Comparison of ENCODE assay signal across 21 cellular contexts in genomic region chr4:64465263-64465662, GRCh38. TPM values are rescaled to one million over a fixed set of nuclear protein-coding genes. Genes with fewer than 3 reads are reported as not detected.
A peak's percentile ranks its signal among the peaks of the same experiment; 100 is the strongest.
DNase-seq lines count a peak whose midpoint lies in the region; ATAC-seq and TF ChIP-seq lines count a peak whose summit lies in the region.
"Had no signal": no experiment of that assay in that cellular context is flagged by ENCODE, and none has a peak within 500 bp of the region (broad histone marks: within the 10 kb centered on the region; RNA-seq: fewer than 3 reads in every experiment).

No MANE protein-coding gene starts in this region.

- no peaks in the 10 kb centered on the region for H3K9me3 ChIP-seq in HEK293 (ENCODE audit: control insufficient read depth, insufficient read depth, low read depth, low read length)

- POLR2A ChIA-PET in HEK293 (lab: Yijun Ruan, JAX) = no interaction called here

- H3K4me3 ChIP-seq in HEK293 (ENCODE audit: low read depth, low read length) (no peak overlapping the region), choroid plexus epithelial cell (ENCODE audit: low read depth, low read length) (no peak overlapping the region)

- DNase-seq in NCI-H1092 treated with DMSO at 0.1 percent for 48 hours (lab: John Stamatoyannopoulos, UW) (peak; percentile 35), NCI-H1092 (lab: John Stamatoyannopoulos, UW) (no peak), choroid plexus epithelial cell (ENCODE audit: low read depth) (peak; percentile 21), mesothelial cell of epicardium (ENCODE audit: low spot score in 2 of 2, unreplicated experiment in 2 of 2) (no peak), caudate nucleus (lab: John Stamatoyannopoulos, UW) (no peak)
- DNase-seq in natural killer cell treated with Interleukin-12 subunit alpha and Interleukin-12 subunit beta and Interleukin-15 and Interleukin-18, amount 100 ng/mL, for 72 hours (ENCODE audit: low spot score) = no peak
- DNase-seq: 8988T, DND-41, HFFc6, KG1, NCI-H1436, NCI-H1930, NCI-H748 treated with DMSO at 0.1 percent for 48 hours, PC-3, RPMI8226 had no signal

- H3K4me3 Mint-ChIP-seq in mesothelial cell of epicardium = no peak overlapping the region
- no peak overlapping the region for H3K4me3 Mint-ChIP-seq in natural killer cell treated with Interleukin-12 subunit alpha and Interleukin-12 subunit beta and Interleukin-15 and Interleukin-18, amount 100 ng/mL, for 72 hours
- H3K4me3 Mint-ChIP-seq: CD14-positive monocyte, HFFc6 had no signal

- no peak for TF ChIP-seq CTCF in HEK293 (tag by site-specific recombination; IDR thresholded peaks at IDR 0.05)
- TF ChIP-seq CTCF in choroid plexus epithelial cell (conservative IDR thresholded peaks at IDR 0.05; ENCODE audit: low read depth, low read length) = no peak
- TF ChIP-seq CTCF in mesothelial cell of epicardium (IDR thresholded peaks at IDR 0.05; ENCODE audit: unreplicated experiment) = no peak

- CTCF ChIA-PET in HEK293 (lab: Yijun Ruan, JAX) = no interaction called here

- H3K4me1 ChIP-seq in HEK293 (ENCODE audit: control insufficient read depth, insufficient read depth, low read length) = no peaks in the 10 kb centered on the region; the same call in 1 of the 2 replicates

- H3K27ac Mint-ChIP-seq in mesothelial cell of epicardium = peak overlapping the region; percentile 32
- H3K27ac Mint-ChIP-seq in natural killer cell treated with Interleukin-12 subunit alpha and Interleukin-12 subunit beta and Interleukin-15 and Interleukin-18, amount 100 ng/mL, for 72 hours = no peak overlapping the region
- H3K27ac Mint-ChIP-seq: CD14-positive monocyte, HFFc6 had no signal

- no peaks in the 10 kb centered on the region for H3K36me3 ChIP-seq in HEK293 (ENCODE audit: control insufficient read depth in 2 of 2, insufficient read depth in 1 of 2, low read length in 2 of 2)

- H3K36me3 Mint-ChIP-seq in mesothelial cell of epicardium = no peaks in the 10 kb centered on the region
- peaks cover 4% of the 10 kb centered on the region for H3K36me3 Mint-ChIP-seq in natural killer cell treated with Interleukin-12 subunit alpha and Interleukin-12 subunit beta and Interleukin-15 and Interleukin-18, amount 100 ng/mL, for 72 hours
- H3K36me3 Mint-ChIP-seq: CD14-positive monocyte had no signal

- no peak for ATAC-seq in natural killer cell treated with Interleukin-12 subunit alpha and Interleukin-12 subunit beta and Interleukin-15 and Interleukin-18, amount 100 ng/mL, for 72 hours
- no peak for ATAC-seq in HG03469 (IDR thresholded peaks at IDR 0.05; ENCODE audit: unreplicated experiment)
- ATAC-seq: PC-3 had no signal

- H3K27me3 Mint-ChIP-seq in mesothelial cell of epicardium (ENCODE audit: low read depth) = no peaks in the 10 kb centered on the region
- H3K27me3 Mint-ChIP-seq in natural killer cell treated with Interleukin-12 subunit alpha and Interleukin-12 subunit beta and Interleukin-15 and Interleukin-18, amount 100 ng/mL, for 72 hours = no peaks in the 10 kb centered on the region

- H3K27ac ChIP-seq in HEK293 (ENCODE audit: extremely low read depth, low read depth, low read length) = no peak overlapping the region
- no peak overlapping the region for H3K27ac ChIP-seq in caudate nucleus (ENCODE audit: low read depth, low read length)

- peaks cover 18% of the 10 kb centered on the region for H3K4me1 Mint-ChIP-seq in mesothelial cell of epicardium
- no peaks in the 10 kb centered on the region for H3K4me1 Mint-ChIP-seq in natural killer cell treated with Interleukin-12 subunit alpha and Interleukin-12 subunit beta and Interleukin-15 and Interleukin-18, amount 100 ng/mL, for 72 hours (ENCODE audit: low read depth in 2 of 2)
- H3K4me1 Mint-ChIP-seq: CD14-positive monocyte had no signal

- no peaks in the 10 kb centered on the region for H3K9me3 Mint-ChIP-seq in mesothelial cell of epicardium
- H3K9me3 Mint-ChIP-seq in natural killer cell treated with Interleukin-12 subunit alpha and Interleukin-12 subunit beta and Interleukin-15 and Interleukin-18, amount 100 ng/mL, for 72 hours = peaks cover 7% of the 10 kb centered on the region

TF ChIP-seq in HEK293, 187 proteins besides CTCF, POLR2A, EP300 and RAD21:
- TF ChIP-seq ZNF48 (tag by site-specific recombination; IDR thresholded peaks at IDR 0.05) (no peak), ELK4 (IDR thresholded peaks at IDR 0.05; ENCODE audit: borderline replicate concordance, low read depth, low read length) (no peak), ZNF426 (tag by site-specific recombination; IDR thresholded peaks at IDR 0.05) (no peak), PATZ1 (tag by site-specific recombination; IDR thresholded peaks at IDR 0.05) (no peak), ZNF513 (tag by site-specific recombination; IDR thresholded peaks at IDR 0.05) (no peak), GLI4 (tag by site-specific recombination; IDR thresholded peaks at IDR 0.05) (no peak), ZNF530 (tag by site-specific recombination; IDR thresholded peaks at IDR 0.05; ENCODE audit: low read depth) (no peak), FEZF1 (tag by site-specific recombination; IDR thresholded peaks at IDR 0.05) (peak; percentile 61; the same call in 1 of the 2 replicates)
- TF ChIP-seq, protein P1, sequence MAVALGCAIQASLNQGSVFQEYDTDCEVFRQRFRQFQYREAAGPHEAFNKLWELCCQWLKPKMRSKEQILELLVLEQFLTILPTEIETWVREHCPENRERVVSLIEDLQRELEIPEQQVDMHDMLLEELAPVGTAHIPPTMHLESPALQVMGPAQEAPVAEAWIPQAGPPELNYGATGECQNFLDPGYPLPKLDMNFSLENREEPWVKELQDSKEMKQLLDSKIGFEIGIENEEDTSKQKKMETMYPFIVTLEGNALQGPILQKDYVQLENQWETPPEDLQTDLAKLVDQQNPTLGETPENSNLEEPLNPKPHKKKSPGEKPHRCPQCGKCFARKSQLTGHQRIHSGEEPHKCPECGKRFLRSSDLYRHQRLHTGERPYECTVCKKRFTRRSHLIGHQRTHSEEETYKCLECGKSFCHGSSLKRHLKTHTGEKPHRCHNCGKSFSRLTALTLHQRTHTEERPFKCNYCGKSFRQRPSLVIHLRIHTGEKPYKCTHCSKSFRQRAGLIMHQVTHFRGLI (tag by site-specific recombination; IDR thresholded peaks at IDR 0.05) = no peak

RNA-seq across cellular contexts. Expression of gene TECRL, which starts 56.0 kb away (rescaled TPM):
- 0.40 to 0.94 TPM (median 0.70 TPM) in 3 replicates for total RNA-seq in mesothelial cell of epicardium
- total RNA-seq in natural killer cell treated with Interleukin-12 subunit alpha and Interleukin-12 subunit beta and Interleukin-15 and Interleukin-18, amount 100 ng/mL, for 72 hours = not detected
- total RNA-seq: G401, HFFc6, HT-29, NCI-H460, PC-3 had no signal

Comparison
In these comparisons a context has a peak if more than half of its experiments do, and no peak if none do; other contexts are left out.
1. DNase-seq: peak in NCI-H1092 treated with DMSO at 0.1 percent for 48 hours (single experiment) and choroid plexus epithelial cell (single experiment); none in NCI-H1092 (single experiment), mesothelial cell of epicardium (0 of 2), natural killer cell treated with Interleukin-12 subunit alpha and Interleukin-12 subunit beta and Interleukin-15 and Interleukin-18, amount 100 ng/mL, for 72 hours (single experiment) and caudate nucleus (0 of 61).